ENCODE assay signal across 8 cellular contexts in genomic region chr10:4767033-4767814, GRCh38. TPM values are rescaled to one million over a fixed set of nuclear protein-coding genes. Genes with fewer than 3 reads are reported as not detected.
DNase-seq lines count a peak whose midpoint lies in the region; ATAC-seq, FAIRE-seq and TF ChIP-seq lines count a peak whose summit lies in the region.

No MANE protein-coding gene starts in this region.

- H3K4me1 ChIP-seq in cardiac muscle cell (ENCODE audit: low read depth) (peaks cover 8% of the 10 kb centered on the region), small intestine (ENCODE audit: control insufficient read depth in 2 of 2, insufficient read depth in 1 of 2, low read depth in 1 of 2, low read length in 1 of 2) (no peaks in the 10 kb centered on the region)

- H3K9me3 ChIP-seq in cardiac muscle cell (ENCODE audit: low read depth) (no peaks in the 10 kb centered on the region), small intestine (ENCODE audit: control insufficient read depth, low read depth) (no peaks in the 10 kb centered on the region)

- H3K27ac ChIP-seq in cardiac muscle cell, result no peak overlapping the region
- H3K27ac ChIP-seq in small intestine (ENCODE audit: low read depth in 1 of 2, low read length in 1 of 2), result no peak overlapping the region

- H3K4me3 ChIP-seq in cardiac muscle cell, result no peak overlapping the region
- no peak overlapping the region for H3K4me3 ChIP-seq in small intestine (ENCODE audit: low read depth in 1 of 2, low read length in 2 of 2)

- no peaks in the 10 kb centered on the region for H3K36me3 ChIP-seq in cardiac muscle cell
- H3K36me3 ChIP-seq in small intestine (ENCODE audit: control insufficient read depth in 2 of 2, insufficient read depth in 2 of 2, low read length in 2 of 2), result no peaks in the 10 kb centered on the region

- ATAC-seq in GM19035 (IDR thresholded peaks at IDR 0.05; ENCODE audit: unreplicated experiment), result no peak

- peaks cover 4% of the 10 kb centered on the region for H3K27me3 ChIP-seq in cardiac muscle cell
- H3K27me3 ChIP-seq in small intestine (ENCODE audit: control insufficient read depth in 2 of 2, insufficient read depth in 2 of 2, low read length in 2 of 2), result no peaks in the 10 kb centered on the region

- WGBS in small intestine, 3 donors, result 52 to 56% (median 55%) methylated on average over 7 of the region's 7 CpGs

- DNase-seq in AG08395 (ENCODE audit: low spot score) (peak; percentile 30), cardiac muscle cell (ENCODE audit: low read depth in 1 of 2, low spot score in 1 of 2) (peak; percentile 52 to 69), small intestine (peak; percentile 48), GM19238 (ENCODE audit: insufficient read length, low spot score) (no peak), amniotic stem cell (lab: John Stamatoyannopoulos, UW) (no peak)

- FAIRE-seq in TTC549 (lab: Jason Lieb, UNC), result peak; percentile 23
- peak; percentile 85 for FAIRE-seq in small intestine (lab: Jason Lieb, UNC)

- TF ChIP-seq CTCF in GM12872 (IDR thresholded peaks at IDR 0.05; ENCODE audit: insufficient read depth, low read depth, low read length) (peak; percentile 42; the same call in 1 of the 3 replicates), cardiac muscle cell (IDR thresholded peaks at IDR 0.05; ENCODE audit: low read depth, low read length) (peak; percentile 77)

RNA-seq across cellular contexts. Expression of gene AKR1E2, which starts 58.8 kb away (rescaled TPM):
- 1.8 and 6.6 TPM in 2 replicates for total RNA-seq in cardiac muscle cell
- 0.68 and 3.3 TPM in 2 replicates for polyA plus RNA-seq in cardiac muscle cell
- polyA plus RNA-seq in small intestine, result 1 to 10 TPM in 1 of 3 donors, under 1 TPM in 1, not detected in 1; 0.89 to 3.2 TPM

Comparison
In these comparisons a context has a peak if more than half of its experiments do, and no peak if none do; other contexts are left out.
1. DNase-seq: peak in AG08395 (single experiment), cardiac muscle cell (2 of 2) and small intestine (single experiment); none in GM19238 (single experiment) and amniotic stem cell (single experiment).